In the genomic region with DNA sequence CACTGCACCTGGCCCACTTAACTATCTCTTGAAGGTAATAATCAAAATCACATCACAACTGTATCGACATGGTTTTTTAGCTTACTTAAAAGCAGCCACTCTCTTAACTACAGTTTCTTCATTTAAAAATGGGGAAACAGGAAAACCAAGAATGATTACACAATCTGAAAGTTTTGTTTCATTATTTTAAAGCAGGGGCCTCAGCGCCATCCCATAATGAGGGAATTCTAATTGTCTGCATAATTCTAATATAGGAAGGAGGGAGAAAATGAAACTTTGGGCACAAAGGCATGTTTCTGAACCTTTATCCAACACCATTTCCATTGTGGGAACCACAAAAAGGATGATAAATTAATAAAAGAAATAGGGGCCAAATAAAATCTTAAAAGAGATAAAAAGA, we compare ENCODE assay signal across 19 cellular contexts. TPM values are rescaled to one million over a fixed set of nuclear protein-coding genes. Genes with fewer than 3 reads are reported as not detected.
"Had no signal": no experiment of that assay in that cellular context is flagged by ENCODE, and none has a peak within 500 bp of the region (broad histone marks: within the 10 kb centered on the region; RNA-seq: fewer than 3 reads in every experiment).

No MANE protein-coding gene starts in this region.

- H3K4me1 Mint-ChIP-seq: nephron had no signal

- H3K4me3 Mint-ChIP-seq: activated naive CD8-positive, alpha-beta T cell; immature natural killer cell; nephron; T-helper 2 cell treated with Interferon-gamma antibody and Interleukin-4, amounts not matched to agents 5 μg/mL and 100 μg/mL, for 36 hours; type B pancreatic cell had no signal

- H3K4me3 ChIP-seq: psoas muscle, suprapubic skin had no signal

- H3K27me3 Mint-ChIP-seq: activated naive CD8-positive, alpha-beta T cell; type B pancreatic cell had no signal

- H3K27ac Mint-ChIP-seq: activated naive CD8-positive, alpha-beta T cell; nephron; T-helper 2 cell treated with Interferon-gamma antibody and Interleukin-4, amounts not matched to agents 5 μg/mL and 100 μg/mL, for 36 hours; type B pancreatic cell had no signal

- H3K4me1 ChIP-seq: psoas muscle, suprapubic skin had no signal

- H3K9me3 Mint-ChIP-seq: immature natural killer cell, type B pancreatic cell had no signal

- H3K27ac ChIP-seq: brain microvascular endothelial cell, psoas muscle, suprapubic skin had no signal

- DNase-seq: activated CD4-positive, alpha-beta T cell treated with anti-CD3 and anti-CD28 coated beads, Interleukin-2, amount 50 U/mL, for 48 hours; activated gamma-delta T cell; activated T-cell treated with anti-CD3 and anti-CD28 coated beads, Interleukin-2, amount 50 U/mL, for 48 hours; brain microvascular endothelial cell; glutamatergic neuron; immature natural killer cell; psoas muscle; stimulated activated CD4-positive, alpha-beta T cell treated with anti-CD3 and anti-CD28 coated beads, Interleukin-2, amount 100 ng/mL, for 48 hours; stimulated activated naive CD8-positive, alpha-beta T cell treated with anti-CD3 and anti-CD28 coated beads, Interleukin-15, Interleukin-2, amounts not matched to agents 100 U/mL and 50 U/mL, for 24 hours had no signal

- H3K36me3 ChIP-seq: brain microvascular endothelial cell, suprapubic skin had no signal

- H3K9me3 ChIP-seq: psoas muscle, suprapubic skin had no signal

- H3K27me3 ChIP-seq: brain microvascular endothelial cell, suprapubic skin had no signal

RNA-seq across cellular contexts. Expression of a gene that starts 53.9 kb away (rescaled TPM):
- total RNA-seq: dermis microvascular lymphatic vessel endothelial cell, fibroblast of villous mesenchyme, lung microvascular endothelial cell, omental fat pad, psoas muscle, suprapubic skin had no signal
- polyA plus RNA-seq: esophagus, immature natural killer cell, psoas muscle had no signal
